8 cellular contexts compared by ENCODE assay signal in genomic region chr12:22121224-22121623, GRCh38.
DNase-seq lines count a peak whose midpoint lies in the region; TF ChIP-seq lines count a peak whose summit lies in the region.

No MANE protein-coding gene starts in this region.

- H4K20me1 ChIP-seq in H9 (ENCODE audit: control insufficient read depth, insufficient read depth, insufficient read length) = no peaks in the 10 kb centered on the region

- no peaks in the 10 kb centered on the region for H3K4me1 ChIP-seq in H9 (ENCODE audit: insufficient read depth, low read length)
- no peaks in the 10 kb centered on the region for H3K4me1 ChIP-seq in liver (ENCODE audit: control insufficient read depth in 4 of 4, insufficient read depth in 4 of 4, low read length in 3 of 4)

- DNase-seq in Calu3 (peak; percentile 41), H9 (peak; percentile 77), GOT3 (lab: John Stamatoyannopoulos, UW) (no peak), SW 1271 (lab: John Stamatoyannopoulos, UW) (no peak), NCI-H2227 (lab: John Stamatoyannopoulos, UW; ENCODE audit: unreplicated experiment) (no peak)
- peak; percentile 32 for DNase-seq in activated CD4-positive, alpha-beta memory T cell treated with anti-CD3 and anti-CD28 coated beads, Interleukin-2, amount 10 ng/mL, durations not matched to agents 7 days and 5 days
- DNase-seq in stimulated activated naive CD4-positive, alpha-beta T cell treated with Interleukin-2 at 50 U/mL for 16 hours (lab: John Stamatoyannopoulos, UW) = no peak

- H3K18ac ChIP-seq in H9 (ENCODE audit: insufficient read length, low read depth, low read length) = no peak overlapping the region

- H3T11ph ChIP-seq in H9 (ENCODE audit: low read length) = no peak overlapping the region

- H3K9me3 ChIP-seq in H9 (ENCODE audit: control insufficient read depth, low read depth, low read length) (no peaks in the 10 kb centered on the region), liver (ENCODE audit: control insufficient read depth in 4 of 4, low read length in 3 of 4) (no peaks in the 10 kb centered on the region)

- H3K36me3 ChIP-seq in liver (ENCODE audit: control insufficient read depth in 4 of 4, insufficient read depth in 3 of 4, low read depth in 1 of 4, low read length in 3 of 4) = no peaks in the 10 kb centered on the region

- no peak overlapping the region for H3K14ac ChIP-seq in H9 (ENCODE audit: insufficient read depth, low read length)

- no peak overlapping the region for H4K5ac ChIP-seq in H9 (ENCODE audit: insufficient read length, low read depth, low read length)

- no peaks in the 10 kb centered on the region for H3K79me1 ChIP-seq in H9 (ENCODE audit: insufficient read depth, low read depth, low read length, poor library complexity, severe bottlenecking)

- no peak overlapping the region for H3K4me3 Mint-ChIP-seq in Calu3 (ENCODE audit: low read depth, unreplicated experiment)
- no peak overlapping the region for H3K4me3 Mint-ChIP-seq in H9
- no peak overlapping the region for H3K4me3 Mint-ChIP-seq in activated CD4-positive, alpha-beta memory T cell treated with anti-CD3 and anti-CD28 coated beads, Interleukin-2, amount 10 ng/mL, durations not matched to agents 7 days and 5 days

- no peaks in the 10 kb centered on the region for H3K79me2 ChIP-seq in H9 (ENCODE audit: insufficient read depth, low read length)

- H2BK12ac ChIP-seq in H9 (ENCODE audit: insufficient read length, low read depth, low read length) = no peak overlapping the region

- H3K4me1 Mint-ChIP-seq in Calu3 (ENCODE audit: low read depth, unreplicated experiment) = no peaks in the 10 kb centered on the region
- no peaks in the 10 kb centered on the region for H3K4me1 Mint-ChIP-seq in H9
- H3K4me1 Mint-ChIP-seq in activated CD4-positive, alpha-beta memory T cell treated with anti-CD3 and anti-CD28 coated beads, Interleukin-2, amount 10 ng/mL, durations not matched to agents 7 days and 5 days = no peaks in the 10 kb centered on the region

- H4K91ac ChIP-seq in H9 (ENCODE audit: insufficient read length, low read depth, low read length) = no peak overlapping the region

- H2AFZ ChIP-seq in H9 (ENCODE audit: low read length) = no peak overlapping the region

- H3K27ac Mint-ChIP-seq in Calu3 (ENCODE audit: unreplicated experiment) (no peak overlapping the region), H9 (no peak overlapping the region)
- no peak overlapping the region for H3K27ac Mint-ChIP-seq in activated CD4-positive, alpha-beta memory T cell treated with anti-CD3 and anti-CD28 coated beads, Interleukin-2, amount 10 ng/mL, durations not matched to agents 7 days and 5 days

- H3K4ac ChIP-seq in H9 (ENCODE audit: low read depth, low read length) = no peak overlapping the region

- peak; percentile 59 to 75 for TF ChIP-seq RAD21 in liver (IDR thresholded peaks at IDR 0.05)

- H3K27ac ChIP-seq in H9 (ENCODE audit: insufficient read length, low read depth, low read length) (no peak overlapping the region), liver (ENCODE audit: low read depth in 1 of 2, low read length in 2 of 2) (no peak overlapping the region)

- H2BK5ac ChIP-seq in H9 (ENCODE audit: insufficient read length, low read length) = no peak overlapping the region

- no peak overlapping the region for H3K9ac ChIP-seq in H9 (ENCODE audit: extremely low read depth, insufficient read length, low read length)
- no peak overlapping the region for H3K9ac ChIP-seq in liver (ENCODE audit: low read depth in 1 of 2, low read length in 2 of 2)

- no CpG with 5 or more reads among the region's 4 CpGs for WGBS in H9 (ENCODE audit: extremely low coverage, insufficient read length, low lambda C conversion rate)
- 39% methylated on average over 4 of the region's 4 CpGs for WGBS in liver

- POLR2A ChIA-PET in activated CD4-positive, alpha-beta memory T cell treated with anti-CD3 and anti-CD28 coated beads, Interleukin-2, amount 10 ng/mL, durations not matched to agents 7 days and 5 days (lab: Charles Lee) = no interaction called here

- H3K56ac ChIP-seq in H9 (ENCODE audit: insufficient read length, low read depth, low read length) = no peak overlapping the region

- TF ChIP-seq CTCF in Calu3 (IDR thresholded peaks at IDR 0.05; ENCODE audit: unreplicated experiment) (peak; percentile 24), H9 (conservative IDR thresholded peaks at IDR 0.05) (peak; percentile 77), liver (IDR thresholded peaks at IDR 0.05; ENCODE audit: low read depth, low read length, missing input control) (peak; percentile 26)

- H3K23me2 ChIP-seq in H9 (ENCODE audit: insufficient read length, low read depth, low read length, poor library complexity, severe bottlenecking) = no peaks in the 10 kb centered on the region

- no peak overlapping the region for H4K8ac ChIP-seq in H9 (replicated peaks; ENCODE audit: insufficient read length, low read depth, low read length)

- H2BK15ac ChIP-seq in H9 (ENCODE audit: low read depth, low read length) = no peak overlapping the region

- H3K9me3 Mint-ChIP-seq in Calu3 (ENCODE audit: low read depth, unreplicated experiment) (no peaks in the 10 kb centered on the region), H9 (peaks cover 15 to 19% of the 10 kb centered on the region in 2 experiments)
- H3K9me3 Mint-ChIP-seq in activated CD4-positive, alpha-beta memory T cell treated with anti-CD3 and anti-CD28 coated beads, Interleukin-2, amount 10 ng/mL, durations not matched to agents 7 days and 5 days = no peaks in the 10 kb centered on the region

- no peak overlapping the region for H2BK20ac ChIP-seq in H9 (ENCODE audit: low read depth, low read length, poor library complexity, severe bottlenecking)

- no peak overlapping the region for H2AK5ac ChIP-seq in H9 (ENCODE audit: insufficient read length, low read length)

- no peak overlapping the region for H3K23ac ChIP-seq in H9 (ENCODE audit: insufficient read length, low read depth, low read length)

- intact Hi-C loops in Calu3 (cut with micrococcal nuclease; ENCODE audit: unreplicated experiment) = no loop called here

- no peak overlapping the region for H3K4me3 ChIP-seq in liver (ENCODE audit: low read depth in 1 of 3, low read length in 3 of 3)

- no peak overlapping the region for H3K4me2 ChIP-seq in H9 (ENCODE audit: insufficient read depth, insufficient read length, low read length)

- no TSS peak for BruUV-seq in Calu3 (replicated peaks; lab: Mats Ljungman, UMichigan)

- CTCF ChIA-PET in Calu3 (lab: Charles Lee) = interaction anchor here (1.0 kb wide), 1 partner anchor 322 kb away, joined by 3 read pairs; no protein-coding TSS in a partner anchor
- CTCF ChIA-PET in activated CD4-positive, alpha-beta memory T cell treated with anti-CD3 and anti-CD28 coated beads, Interleukin-2, amount 10 ng/mL, durations not matched to agents 7 days and 5 days (lab: Charles Lee) = interaction anchor here (1.0 to 1.3 kb wide), 3 partner anchors 44 to 214 kb away, joined by 3 to 4 read pairs (median 4); no protein-coding TSS in a partner anchor

- no peak overlapping the region for H2BK120ac ChIP-seq in H9 (ENCODE audit: low read depth, low read length, poor library complexity, severe bottlenecking)

- no peaks in the 10 kb centered on the region for H3K36me3 Mint-ChIP-seq in Calu3 (ENCODE audit: insufficient read depth, unreplicated experiment)
- H3K36me3 Mint-ChIP-seq in H9 (ENCODE audit: insufficient read depth in 1 of 3, low read depth in 3 of 3) = peaks cover 4 to 14% (median 6%) of the 10 kb centered on the region in 3 experiments
- H3K36me3 Mint-ChIP-seq in activated CD4-positive, alpha-beta memory T cell treated with anti-CD3 and anti-CD28 coated beads, Interleukin-2, amount 10 ng/mL, durations not matched to agents 7 days and 5 days (ENCODE audit: low read depth) = no peaks in the 10 kb centered on the region

- H3K27me3 Mint-ChIP-seq in Calu3 (ENCODE audit: unreplicated experiment) = no peaks in the 10 kb centered on the region
- no peaks in the 10 kb centered on the region for H3K27me3 Mint-ChIP-seq in H9 (ENCODE audit: low read depth)
- H3K27me3 Mint-ChIP-seq in activated CD4-positive, alpha-beta memory T cell treated with anti-CD3 and anti-CD28 coated beads, Interleukin-2, amount 10 ng/mL, durations not matched to agents 7 days and 5 days = no peaks in the 10 kb centered on the region

- H3K27me3 ChIP-seq in H9 (ENCODE audit: insufficient read depth, low read length) (no peaks in the 10 kb centered on the region), liver (ENCODE audit: control insufficient read depth in 4 of 4, insufficient read depth in 4 of 4, low read length in 3 of 4) (no peaks in the 10 kb centered on the region)

TF ChIP-seq in liver, 16 proteins besides CTCF, POLR2A, EP300 and RAD21 (continues in another document):
- TF ChIP-seq TAF1 (conservative IDR thresholded peaks at IDR 0.05) (no peak), HNF4G (IDR thresholded peaks at IDR 0.05) (no peak), NR2F2 (IDR thresholded peaks at IDR 0.05) (no peak), REST (IDR thresholded peaks at IDR 0.05) (no peak), MAX (IDR thresholded peaks at IDR 0.05) (no peak), GABPA (IDR thresholded peaks at IDR 0.05 in 1 of 2, conservative IDR thresholded peaks at IDR 0.05 in 1 of 2) (no peak)

Comparison
In these comparisons a context has a peak if more than half of its experiments do, and no peak if none do; other contexts are left out.
1. DNase-seq: peak in Calu3 (single experiment), H9 (single experiment) and activated CD4-positive, alpha-beta memory T cell treated with anti-CD3 and anti-CD28 coated beads, Interleukin-2, amount 10 ng/mL, durations not matched to agents 7 days and 5 days (single experiment); none in GOT3 (single experiment), stimulated activated naive CD4-positive, alpha-beta T cell treated with Interleukin-2 at 50 U/mL for 16 hours (single experiment), SW 1271 (0 of 2) and NCI-H2227 (single experiment).
2. CTCF ChIP-seq: peak in every context shown above with its lines; median percentile 77 in H9; 26 in liver; 24 in Calu3.